In the genomic region with DNA sequence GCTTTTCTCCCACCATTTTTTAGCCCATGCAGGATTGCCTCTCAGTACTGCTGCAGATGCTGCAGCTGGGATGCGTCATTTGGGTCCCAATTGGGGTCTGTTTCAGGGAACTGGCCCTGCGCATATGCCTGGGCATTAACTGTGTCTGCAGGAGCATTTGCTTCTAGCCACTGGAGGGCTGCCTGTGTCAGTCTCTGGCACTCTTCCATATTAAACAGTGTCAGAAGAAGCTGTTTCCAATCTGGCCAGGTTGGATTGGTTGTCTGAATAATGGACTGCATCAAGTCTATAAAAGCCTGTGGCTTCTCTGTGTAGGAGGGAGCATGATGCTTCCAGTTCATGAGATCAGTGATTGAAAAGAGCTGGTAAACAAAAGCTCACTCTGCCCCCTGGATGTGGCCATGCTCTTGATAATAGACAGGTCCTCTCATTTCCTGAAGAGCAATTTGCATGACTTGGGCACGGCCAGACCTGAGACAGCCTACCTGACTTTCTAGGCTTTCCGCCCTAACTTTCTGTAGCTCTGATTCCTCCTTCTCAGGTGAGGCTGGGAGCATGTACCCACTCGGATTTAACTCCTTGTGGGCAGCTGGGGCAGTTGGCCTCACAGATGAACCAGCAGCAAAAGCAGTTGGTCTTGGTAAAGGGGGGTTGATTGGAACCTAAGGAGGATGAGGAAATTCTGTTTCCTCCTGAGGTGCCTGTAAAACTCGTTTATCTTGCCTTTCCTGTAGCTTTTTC, we compare ENCODE assay signal across 8 cellular contexts. TPM values are rescaled to one million over a fixed set of nuclear protein-coding genes. Genes with fewer than 3 reads are reported as not detected.
DNase-seq lines count a peak whose midpoint lies in the region; ATAC-seq and TF ChIP-seq lines count a peak whose summit lies in the region.

No MANE protein-coding gene starts in this region.

- H3K4me3 ChIP-seq in AG10803 (ENCODE audit: low read length) (no peak overlapping the region), fibroblast of the aortic adventitia (ENCODE audit: low read depth, low read length) (no peak overlapping the region)

- no peak overlapping the region for H3K27ac ChIP-seq in caudate nucleus (ENCODE audit: low read depth, low read length)

- ATAC-seq in GM21381 (IDR thresholded peaks at IDR 0.05; ENCODE audit: unreplicated experiment), result peak; percentile 34
- ATAC-seq in HG02571 (IDR thresholded peaks at IDR 0.05; ENCODE audit: unreplicated experiment), result no peak

- peak; percentile 1 for DNase-seq in AG10803 (ENCODE audit: low read depth)
- DNase-seq in NCI-H226, result peak; percentile 4
- peak; percentile 65 for DNase-seq in fibroblast of the aortic adventitia (ENCODE audit: low read depth)
- no peak for DNase-seq in activated T-cell treated with anti-CD3 and anti-CD28 coated beads, Interleukin-2, amount 50 U/mL, for 48 hours
- DNase-seq in SW480 (ENCODE audit: low spot score), result no peak
- DNase-seq in caudate nucleus (lab: John Stamatoyannopoulos, UW), result no peak

- TF ChIP-seq CTCF in AG10803 (conservative IDR thresholded peaks at IDR 0.05; ENCODE audit: low read length) (no peak), fibroblast of the aortic adventitia (IDR thresholded peaks at IDR 0.05; ENCODE audit: insufficient read depth, low read length) (no peak)

RNA-seq across cellular contexts. Expression of gene SULT1E1, which starts 29.2 kb away (rescaled TPM):
- total RNA-seq in fibroblast of the aortic adventitia (ENCODE audit: low replicate concordance), result 0.41 and 1.7 TPM in 2 replicates

Comparison
In these comparisons a context has a peak if more than half of its experiments do, and no peak if none do; other contexts are left out.
1. DNase-seq: peak in AG10803 (single experiment), NCI-H226 (single experiment) and fibroblast of the aortic adventitia (single experiment); none in activated T-cell treated with anti-CD3 and anti-CD28 coated beads, Interleukin-2, amount 50 U/mL, for 48 hours (0 of 2), SW480 (single experiment) and caudate nucleus (0 of 61).